In the genomic region with DNA sequence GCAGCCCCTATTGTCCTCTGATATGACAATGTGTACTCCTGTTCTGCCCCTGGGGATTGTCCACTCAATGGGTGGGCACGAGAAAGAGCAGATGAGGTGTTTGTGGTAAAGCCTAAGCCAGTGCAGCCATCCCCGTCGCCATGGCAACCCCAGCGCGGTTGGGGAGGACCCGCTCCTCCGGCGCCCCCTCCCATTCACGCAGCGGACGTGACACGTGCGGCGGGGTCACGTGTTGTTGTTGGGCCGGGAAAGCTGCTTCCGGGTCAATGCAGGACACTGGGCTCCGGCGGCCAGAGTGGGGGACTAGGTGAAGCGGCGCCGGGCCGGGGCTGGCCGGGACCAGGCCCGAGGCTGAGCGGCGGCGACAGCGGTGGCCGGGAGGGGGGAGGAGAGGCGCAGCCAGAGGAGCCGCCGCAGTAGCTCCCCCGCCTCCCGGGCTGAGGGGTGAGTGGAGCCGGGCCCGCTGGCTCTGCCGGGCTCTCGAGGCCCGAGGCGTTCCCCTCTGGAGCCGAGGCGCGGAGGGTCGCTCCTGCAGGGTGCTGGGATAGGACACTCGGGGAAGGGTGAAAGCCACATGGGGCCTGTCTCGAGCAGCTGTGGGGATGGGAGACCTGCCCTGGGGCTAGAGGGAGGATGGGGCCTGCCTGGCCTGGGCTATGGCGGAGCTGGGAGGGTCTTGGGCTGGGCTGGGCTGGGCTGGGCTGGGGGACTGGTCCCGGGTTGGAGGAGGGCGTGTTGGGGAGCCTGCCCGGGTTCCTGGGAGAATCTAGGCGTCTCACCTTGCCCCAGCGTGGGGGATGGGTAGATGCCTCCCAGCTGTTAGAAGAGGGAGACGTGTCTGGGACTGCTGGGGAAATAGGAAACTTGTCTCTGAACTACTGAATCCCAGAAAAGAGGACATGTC, we compare ENCODE assay signal across 1 cellular context.
TF ChIP-seq lines count a peak whose summit lies in the region.

A gene with protein sequence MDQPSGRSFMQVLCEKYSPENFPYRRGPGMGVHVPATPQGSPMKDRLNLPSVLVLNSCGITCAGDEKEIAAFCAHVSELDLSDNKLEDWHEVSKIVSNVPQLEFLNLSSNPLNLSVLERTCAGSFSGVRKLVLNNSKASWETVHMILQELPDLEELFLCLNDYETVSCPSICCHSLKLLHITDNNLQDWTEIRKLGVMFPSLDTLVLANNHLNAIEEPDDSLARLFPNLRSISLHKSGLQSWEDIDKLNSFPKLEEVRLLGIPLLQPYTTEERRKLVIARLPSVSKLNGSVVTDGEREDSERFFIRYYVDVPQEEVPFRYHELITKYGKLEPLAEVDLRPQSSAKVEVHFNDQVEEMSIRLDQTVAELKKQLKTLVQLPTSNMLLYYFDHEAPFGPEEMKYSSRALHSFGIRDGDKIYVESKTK (plus strand): TSS at position 255 of the 904 bp plus-strand sequence. CDS start 21,589 bp downstream, outside the sequence.

TF ChIP-seq in PFSK-1, 5 proteins besides CTCF, POLR2A, EP300 and RAD21 (continued from another document):
- TF ChIP-seq, protein P1, sequence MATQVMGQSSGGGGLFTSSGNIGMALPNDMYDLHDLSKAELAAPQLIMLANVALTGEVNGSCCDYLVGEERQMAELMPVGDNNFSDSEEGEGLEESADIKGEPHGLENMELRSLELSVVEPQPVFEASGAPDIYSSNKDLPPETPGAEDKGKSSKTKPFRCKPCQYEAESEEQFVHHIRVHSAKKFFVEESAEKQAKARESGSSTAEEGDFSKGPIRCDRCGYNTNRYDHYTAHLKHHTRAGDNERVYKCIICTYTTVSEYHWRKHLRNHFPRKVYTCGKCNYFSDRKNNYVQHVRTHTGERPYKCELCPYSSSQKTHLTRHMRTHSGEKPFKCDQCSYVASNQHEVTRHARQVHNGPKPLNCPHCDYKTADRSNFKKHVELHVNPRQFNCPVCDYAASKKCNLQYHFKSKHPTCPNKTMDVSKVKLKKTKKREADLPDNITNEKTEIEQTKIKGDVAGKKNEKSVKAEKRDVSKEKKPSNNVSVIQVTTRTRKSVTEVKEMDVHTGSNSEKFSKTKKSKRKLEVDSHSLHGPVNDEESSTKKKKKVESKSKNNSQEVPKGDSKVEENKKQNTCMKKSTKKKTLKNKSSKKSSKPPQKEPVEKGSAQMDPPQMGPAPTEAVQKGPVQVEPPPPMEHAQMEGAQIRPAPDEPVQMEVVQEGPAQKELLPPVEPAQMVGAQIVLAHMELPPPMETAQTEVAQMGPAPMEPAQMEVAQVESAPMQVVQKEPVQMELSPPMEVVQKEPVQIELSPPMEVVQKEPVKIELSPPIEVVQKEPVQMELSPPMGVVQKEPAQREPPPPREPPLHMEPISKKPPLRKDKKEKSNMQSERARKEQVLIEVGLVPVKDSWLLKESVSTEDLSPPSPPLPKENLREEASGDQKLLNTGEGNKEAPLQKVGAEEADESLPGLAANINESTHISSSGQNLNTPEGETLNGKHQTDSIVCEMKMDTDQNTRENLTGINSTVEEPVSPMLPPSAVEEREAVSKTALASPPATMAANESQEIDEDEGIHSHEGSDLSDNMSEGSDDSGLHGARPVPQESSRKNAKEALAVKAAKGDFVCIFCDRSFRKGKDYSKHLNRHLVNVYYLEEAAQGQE (IDR thresholded peaks at IDR 0.05; ENCODE audit: insufficient read depth in 1 of 2, low read depth in 2 of 2, low read length in 2 of 2): no peak; a peak in 1 of 4 replicates
